In genomic region chr3:122188758-122189157, GRCh38 we compare ENCODE assay signal across 23 cellular contexts. TPM values are rescaled to one million over a fixed set of nuclear protein-coding genes. Genes with fewer than 3 reads are reported as not detected.
"Had no signal": no experiment of that assay in that cellular context is flagged by ENCODE, and none has a peak within 500 bp of the region (broad histone marks: within the 10 kb centered on the region; RNA-seq: fewer than 3 reads in every experiment).

No MANE protein-coding gene starts in this region.

- H3K4me3 ChIP-seq: coronary artery, dorsolateral prefrontal cortex, esophagus muscularis mucosa, gastrocnemius medialis, right atrium auricular region, sigmoid colon, skin epidermis had no signal

- H3K4me3 Mint-ChIP-seq: naive thymus-derived CD8-positive, alpha-beta T cell had no signal

- H3K4me1 ChIP-seq: gastrocnemius medialis had no signal

- H3K36me3 ChIP-seq: esophagus muscularis mucosa, gastrocnemius medialis, neutrophil, right atrium auricular region, sigmoid colon had no signal

- ATAC-seq: gastrocnemius medialis; left lobe of liver; naive thymus-derived CD8-positive, alpha-beta T cell had no signal

- DNase-seq: dorsolateral prefrontal cortex; effector CD8-positive, alpha-beta T cell; gastrocnemius medialis; kidney glomerular epithelial cell; mammary epithelial cell; naive thymus-derived CD8-positive, alpha-beta T cell; posterior cingulate gyrus; sigmoid colon; stimulated activated CD4-positive, alpha-beta T cell treated with anti-CD3 and anti-CD28 coated beads, Interleukin-12 subunit alpha, Interleukin-12 subunit beta, amount 100 ng/mL, for 4 hours; stimulated activated CD4-positive, alpha-beta T cell treated with anti-CD3 and anti-CD28 coated beads, Interleukin-2, amount 100 ng/mL, for 48 hours; stimulated activated naive CD4-positive, alpha-beta T cell treated with Interleukin-2 at 50 U/mL for 16 hours; trophoblast cell had no signal

- H3K27ac Mint-ChIP-seq: naive thymus-derived CD8-positive, alpha-beta T cell had no signal

- H3K9me3 Mint-ChIP-seq: naive thymus-derived CD8-positive, alpha-beta T cell had no signal

- H3K9me3 ChIP-seq: esophagus muscularis mucosa, gastrocnemius medialis, neutrophil, right atrium auricular region, sigmoid colon had no signal

RNA-seq across cellular contexts. Expression of gene CASR, which starts 5.3 kb away (rescaled TPM):
- total RNA-seq: fibroblast of villous mesenchyme; gastrocnemius medialis; lower leg skin; mammary epithelial cell; mesenteric fat pad; naive thymus-derived CD8-positive, alpha-beta T cell; osteoblast; pulmonary artery endothelial cell; right atrium auricular region had no signal
